Comparison of ENCODE assay signal across 11 cellular contexts in the genomic region with DNA sequence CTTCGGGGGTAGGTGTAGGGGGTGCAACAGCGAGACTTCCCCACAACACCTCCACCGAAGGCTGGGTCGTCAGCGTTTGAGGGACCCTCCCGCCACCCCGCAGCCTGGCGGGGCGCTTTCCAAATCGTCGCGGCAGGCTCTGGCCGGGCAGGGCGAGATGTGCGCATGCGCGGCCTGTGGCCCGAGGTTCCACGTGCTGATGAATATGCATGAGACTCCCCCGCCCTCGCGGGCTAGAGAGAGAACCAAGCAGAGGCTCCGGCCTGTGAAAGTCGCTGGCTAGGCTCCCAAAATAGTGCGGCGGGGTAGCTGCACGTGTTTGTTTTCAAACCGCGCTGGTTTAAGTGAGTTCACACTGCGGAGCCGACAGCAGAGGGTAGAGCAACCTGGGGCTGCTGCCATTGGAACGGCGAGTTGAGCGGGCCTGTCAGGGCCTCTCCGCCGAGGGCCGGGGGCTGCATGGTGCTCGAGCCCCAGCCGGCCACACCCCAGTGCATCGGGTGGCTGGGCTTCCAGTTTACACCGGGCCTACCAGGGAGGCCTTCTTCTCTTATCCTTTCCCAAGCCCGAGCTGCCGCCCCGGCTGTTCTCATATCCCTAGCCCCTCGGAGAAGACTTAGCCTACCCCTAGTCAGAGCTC. TPM values are rescaled to one million over a fixed set of nuclear protein-coding genes. Genes with fewer than 3 reads are reported as not detected.
DNase-seq lines count a peak whose midpoint lies in the region; ATAC-seq and TF ChIP-seq lines count a peak whose summit lies in the region.
"Had no signal": no experiment of that assay in that cellular context is flagged by ENCODE, and none has a peak within 500 bp of the region (broad histone marks: within the 10 kb centered on the region; RNA-seq: fewer than 3 reads in every experiment).

No MANE protein-coding gene starts in this region.

- peaks cover 87% of the 10 kb centered on the region for H3K27me3 Mint-ChIP-seq in T-helper 2 cell treated with Interferon-gamma antibody and Interleukin-4, amounts not matched to agents 5 μg/mL and 100 μg/mL, for 36 hours (ENCODE audit: low read depth)

- CTCF ChIA-PET in A673 (lab: Charles Lee), result no interaction called here

- H3K27me3 ChIP-seq in A673 (replicated peaks; ENCODE audit: insufficient read depth, low read depth, low read length, poor library complexity), result peaks cover 95% of the 10 kb centered on the region
- H3K27me3 ChIP-seq in HUES6 (ENCODE audit: control insufficient read depth, insufficient read depth, low read length), result peaks cover 100% of the 10 kb centered on the region
- peaks cover 75 to 91% of the 10 kb centered on the region in 2 donors for H3K27me3 ChIP-seq in duodenal mucosa (ENCODE audit: control insufficient read depth in 1 of 2, insufficient read depth in 2 of 2, low read length in 2 of 2)

- no peaks in the 10 kb centered on the region for H3K36me3 Mint-ChIP-seq in T-helper 2 cell treated with Interferon-gamma antibody and Interleukin-4, amounts not matched to agents 5 μg/mL and 100 μg/mL, for 36 hours (ENCODE audit: low read depth)

- H3K4me1 ChIP-seq in A673 (ENCODE audit: insufficient read depth, low read length, poor library complexity, severe bottlenecking) (peaks cover 5% of the 10 kb centered on the region), HUES6 (ENCODE audit: control insufficient read depth, insufficient read depth, low read length) (peaks cover 59% of the 10 kb centered on the region), duodenal mucosa (ENCODE audit: control insufficient read depth in 1 of 2, insufficient read depth in 2 of 2, low read length in 2 of 2) (peaks cover 0 to 7% of the 10 kb centered on the region in 2 donors)
- H3K4me1 ChIP-seq: Caco-2 had no signal

- H3K9me3 Mint-ChIP-seq in T-helper 2 cell treated with Interferon-gamma antibody and Interleukin-4, amounts not matched to agents 5 μg/mL and 100 μg/mL, for 36 hours, result peaks cover 4% of the 10 kb centered on the region

- H3K27ac Mint-ChIP-seq in T-helper 2 cell treated with Interferon-gamma antibody and Interleukin-4, amounts not matched to agents 5 μg/mL and 100 μg/mL, for 36 hours, result no peak overlapping the region

- intact Hi-C loops in A673 (cut with micrococcal nuclease; ENCODE audit: unreplicated experiment), result no loop called here

- POLR2A ChIA-PET in A673 (lab: Charles Lee; ENCODE audit: low non-redundant PET), result no interaction called here

- H3K27ac ChIP-seq in A673 (ENCODE audit: low read depth, low read length, poor library complexity, severe bottlenecking) (no peak overlapping the region), HUES6 (ENCODE audit: low read depth, low read length) (no peak overlapping the region), duodenal mucosa (ENCODE audit: low read depth, low read length) (no peak overlapping the region)

- no peak overlapping the region for H3K4me3 Mint-ChIP-seq in T-helper 2 cell treated with Interferon-gamma antibody and Interleukin-4, amounts not matched to agents 5 μg/mL and 100 μg/mL, for 36 hours

- BruUV-seq in A673 (replicated peaks; lab: Mats Ljungman, UMichigan), result no TSS peak

- H3K36me3 ChIP-seq in A673 (ENCODE audit: insufficient read depth, low read length, poor library complexity, severe bottlenecking) (no peaks in the 10 kb centered on the region), HUES6 (ENCODE audit: control insufficient read depth, insufficient read depth, low read length) (no peaks in the 10 kb centered on the region), duodenal mucosa (ENCODE audit: control insufficient read depth in 1 of 2, insufficient read depth in 2 of 2, low read length in 2 of 2) (no peaks in the 10 kb centered on the region)

- H3K4me3 ChIP-seq in A673 (ENCODE audit: low read depth, low read length, poor library complexity, severe bottlenecking), result peak overlapping the region; percentile 16
- H3K4me3 ChIP-seq in HUES6 (ENCODE audit: low read depth, low read length), result peak overlapping the region; percentile 72
- peak overlapping the region; percentile 28 to 43 for H3K4me3 ChIP-seq in duodenal mucosa (ENCODE audit: low read depth in 1 of 2, low read length in 2 of 2)

- TF ChIP-seq CTCF in A673 (conservative IDR thresholded peaks at IDR 0.05; ENCODE audit: low read depth, low read length), result no peak

- no peaks in the 10 kb centered on the region for H3K9me3 ChIP-seq in A673 (ENCODE audit: low read depth, low read length, poor library complexity, severe bottlenecking)
- H3K9me3 ChIP-seq in HUES6 (ENCODE audit: control insufficient read depth, insufficient read depth, low read depth, low read length), result no peaks in the 10 kb centered on the region
- H3K9me3 ChIP-seq in duodenal mucosa (ENCODE audit: control insufficient read depth in 1 of 2, low read length in 2 of 2), result no peaks in the 10 kb centered on the region
- H3K9me3 ChIP-seq: Caco-2 had no signal

- H3K9ac ChIP-seq in HUES6 (ENCODE audit: low read length) (no peak overlapping the region), duodenal mucosa (ENCODE audit: low read depth in 1 of 2, low read length in 2 of 2) (no peak overlapping the region)

- DNase-seq in A673 (ENCODE audit: low spot score), result peak; percentile 88
- peak; percentile 92 for DNase-seq in midbrain (lab: John Stamatoyannopoulos, UW)
- no peak for DNase-seq in effector CD8-positive, alpha-beta T cell (lab: John Stamatoyannopoulos, UW)
- DNase-seq in GOT3 (lab: John Stamatoyannopoulos, UW), result no peak
- no peak for DNase-seq in T-helper 2 cell treated with Interferon-gamma antibody and Interleukin-4, amounts not matched to agents 5 μg/mL and 100 μg/mL, for 36 hours (ENCODE audit: low spot score)
- DNase-seq: Caco-2, SW 1271 had no signal

- ATAC-seq in GM18520 (IDR thresholded peaks at IDR 0.05; ENCODE audit: unreplicated experiment), result no peak

- H3K4me1 Mint-ChIP-seq in T-helper 2 cell treated with Interferon-gamma antibody and Interleukin-4, amounts not matched to agents 5 μg/mL and 100 μg/mL, for 36 hours (ENCODE audit: low read depth), result no peaks in the 10 kb centered on the region

RNA-seq across cellular contexts. Expression of a gene that starts 10.0 kb away (rescaled TPM):
- 1.4 and 4.2 TPM in 2 replicates for total RNA-seq in A673 (2021)
- total RNA-seq: Caco-2, urinary bladder had no signal

RNA-seq across cellular contexts. Expression of a gene that starts 12.8 kb away (rescaled TPM):
- 0.39 and 0.47 TPM in 2 replicates for total RNA-seq in A673 (2021)
- total RNA-seq: Caco-2, urinary bladder had no signal

Comparison
In these comparisons a context has a peak if more than half of its experiments do, and no peak if none do; other contexts are left out.
1. DNase-seq: peak in A673 (single experiment) and midbrain (single experiment); none in effector CD8-positive, alpha-beta T cell (single experiment), GOT3 (single experiment) and T-helper 2 cell treated with Interferon-gamma antibody and Interleukin-4, amounts not matched to agents 5 μg/mL and 100 μg/mL, for 36 hours (single experiment).
2. H3K4me3 ChIP-seq: peak in every context shown above with its lines; median percentile 72 in HUES6; 36 in duodenal mucosa; 16 in A673.